In the genomic region with DNA sequence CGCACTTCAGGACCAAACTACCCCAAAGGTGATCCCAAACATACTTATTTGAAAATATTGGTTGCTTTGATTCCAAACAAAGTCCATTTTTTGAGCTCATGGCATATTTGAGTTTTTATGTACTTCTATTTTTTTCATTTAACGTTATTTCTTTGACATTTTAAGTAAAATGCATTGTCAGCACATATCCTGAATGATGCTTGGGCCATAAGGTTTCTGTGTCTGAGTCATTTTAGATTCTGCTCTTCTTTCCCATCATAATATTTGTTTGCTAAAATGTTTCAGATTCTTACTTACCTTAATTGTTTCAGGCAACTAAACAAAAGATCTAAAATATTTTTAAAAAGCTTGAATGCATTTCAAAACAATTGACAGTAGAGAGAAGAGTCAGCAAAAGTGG, we compare ENCODE assay signal across 2 cellular contexts.
TF ChIP-seq lines count a peak whose summit lies in the region.

No MANE protein-coding gene starts in this region.

TF ChIP-seq in HepG2, 621 proteins besides CTCF, POLR2A, EP300 and RAD21 (continued from another document):
- TF ChIP-seq MAFK (conservative IDR thresholded peaks at IDR 0.05 in 1 of 2, IDR thresholded peaks at IDR 0.05 in 1 of 2; ENCODE audit: low read length in 2 of 2) = peak; percentile 89 to 96

TF ChIP-seq in K562, 482 proteins besides CTCF, POLR2A, EP300 and RAD21 (continues in another document):
- TF ChIP-seq, protein P1, sequence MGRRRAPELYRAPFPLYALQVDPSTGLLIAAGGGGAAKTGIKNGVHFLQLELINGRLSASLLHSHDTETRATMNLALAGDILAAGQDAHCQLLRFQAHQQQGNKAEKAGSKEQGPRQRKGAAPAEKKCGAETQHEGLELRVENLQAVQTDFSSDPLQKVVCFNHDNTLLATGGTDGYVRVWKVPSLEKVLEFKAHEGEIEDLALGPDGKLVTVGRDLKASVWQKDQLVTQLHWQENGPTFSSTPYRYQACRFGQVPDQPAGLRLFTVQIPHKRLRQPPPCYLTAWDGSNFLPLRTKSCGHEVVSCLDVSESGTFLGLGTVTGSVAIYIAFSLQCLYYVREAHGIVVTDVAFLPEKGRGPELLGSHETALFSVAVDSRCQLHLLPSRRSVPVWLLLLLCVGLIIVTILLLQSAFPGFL (CRISPR knock-in tag; IDR thresholded peaks at IDR 0.05) = no peak
- TF ChIP-seq MAFF (IDR thresholded peaks at IDR 0.05; ENCODE audit: low read length) (peak; percentile 99), C11orf30 (IDR thresholded peaks at IDR 0.05; ENCODE audit: low read depth) (peak; percentile 98), MAFG (tag; conservative IDR thresholded peaks at IDR 0.05) (peak; percentile 98), ZEB2 (IDR thresholded peaks at IDR 0.05) (no peak), U2AF1 (optimal IDR thresholded peaks at IDR 0.05; ENCODE audit: low read depth, low read length) (no peak), TEAD4 (IDR thresholded peaks at IDR 0.05; ENCODE audit: low read length) (no peak), TEAD4 (CRISPR knock-in tag; IDR thresholded peaks at IDR 0.05; ENCODE audit: borderline replicate concordance) (no peak), HDGF (IDR thresholded peaks at IDR 0.05) (no peak), PHF21A (IDR thresholded peaks at IDR 0.05; ENCODE audit: borderline replicate concordance, low read depth) (no peak), RHOXF2B (CRISPR knock-in tag; conservative IDR thresholded peaks at IDR 0.05) (no peak), ASH1L (IDR thresholded peaks at IDR 0.05; ENCODE audit: borderline replicate concordance, low read depth, partially characterized antibody) (no peak), CBFA2T3 (IDR thresholded peaks at IDR 0.05) (no peak), SREBF2 (CRISPR knock-in tag; IDR thresholded peaks at IDR 0.05) (no peak), KLF1 (tag; IDR thresholded peaks at IDR 0.05) (no peak), ZC3H8 (IDR thresholded peaks at IDR 0.05) (no peak), GTF2A2 (tag; IDR thresholded peaks at IDR 0.05) (peak; percentile 66; the same call in 1 of the 2 replicates), ZNF589 (CRISPR knock-in tag; IDR thresholded peaks at IDR 0.05; ENCODE audit: low read depth) (no peak), SRSF7 (optimal IDR thresholded peaks at IDR 0.05; ENCODE audit: low read depth, low read length) (no peak), KLF16 (IDR thresholded peaks at IDR 0.05) (no peak), CCNT2 (IDR thresholded peaks at IDR 0.05; ENCODE audit: borderline replicate concordance, extremely low read depth, insufficient read length, low read depth, low read length) (no peak), LCOR (CRISPR knock-in tag; IDR thresholded peaks at IDR 0.05) (no peak), YY1 (IDR thresholded peaks at IDR 0.05; ENCODE audit: borderline replicate concordance in 1 of 3, control insufficient read depth in 1 of 3, extremely low read depth in 1 of 3, insufficient read depth in 3 of 3, insufficient read length in 1 of 3, insufficient replicate concordance in 2 of 3, low read depth in 1 of 3, low read length in 2 of 3) (no peak), SMARCB1 (IDR thresholded peaks at IDR 0.05; ENCODE audit: insufficient read length, low read depth) (no peak), TAF15 (IDR thresholded peaks at IDR 0.05; ENCODE audit: low read depth, low read length) (no peak), ZNF644 (tag; IDR thresholded peaks at IDR 0.05; ENCODE audit: low read depth) (no peak), KHSRP (IDR thresholded peaks at IDR 0.05) (no peak), PHB2 (IDR thresholded peaks at IDR 0.05; ENCODE audit: low read depth) (no peak), ZNF316 (IDR thresholded peaks at IDR 0.05) (peak; percentile 99), SRSF1 (IDR thresholded peaks at IDR 0.05; ENCODE audit: low read depth, low read length) (no peak), MAFK (IDR thresholded peaks at IDR 0.05; ENCODE audit: low read length) (peak; percentile 100), POLR2B (IDR thresholded peaks at IDR 0.05; ENCODE audit: low read depth, partially characterized antibody) (no peak)
- TF ChIP-seq, protein P2, sequence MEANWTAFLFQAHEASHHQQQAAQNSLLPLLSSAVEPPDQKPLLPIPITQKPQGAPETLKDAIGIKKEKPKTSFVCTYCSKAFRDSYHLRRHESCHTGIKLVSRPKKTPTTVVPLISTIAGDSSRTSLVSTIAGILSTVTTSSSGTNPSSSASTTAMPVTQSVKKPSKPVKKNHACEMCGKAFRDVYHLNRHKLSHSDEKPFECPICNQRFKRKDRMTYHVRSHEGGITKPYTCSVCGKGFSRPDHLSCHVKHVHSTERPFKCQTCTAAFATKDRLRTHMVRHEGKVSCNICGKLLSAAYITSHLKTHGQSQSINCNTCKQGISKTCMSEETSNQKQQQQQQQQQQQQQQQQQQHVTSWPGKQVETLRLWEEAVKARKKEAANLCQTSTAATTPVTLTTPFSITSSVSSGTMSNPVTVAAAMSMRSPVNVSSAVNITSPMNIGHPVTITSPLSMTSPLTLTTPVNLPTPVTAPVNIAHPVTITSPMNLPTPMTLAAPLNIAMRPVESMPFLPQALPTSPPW (CRISPR knock-in tag; IDR thresholded peaks at IDR 0.05) = peak; percentile 10; the same call in 1 of the 2 replicates
- TF ChIP-seq, protein P3, sequence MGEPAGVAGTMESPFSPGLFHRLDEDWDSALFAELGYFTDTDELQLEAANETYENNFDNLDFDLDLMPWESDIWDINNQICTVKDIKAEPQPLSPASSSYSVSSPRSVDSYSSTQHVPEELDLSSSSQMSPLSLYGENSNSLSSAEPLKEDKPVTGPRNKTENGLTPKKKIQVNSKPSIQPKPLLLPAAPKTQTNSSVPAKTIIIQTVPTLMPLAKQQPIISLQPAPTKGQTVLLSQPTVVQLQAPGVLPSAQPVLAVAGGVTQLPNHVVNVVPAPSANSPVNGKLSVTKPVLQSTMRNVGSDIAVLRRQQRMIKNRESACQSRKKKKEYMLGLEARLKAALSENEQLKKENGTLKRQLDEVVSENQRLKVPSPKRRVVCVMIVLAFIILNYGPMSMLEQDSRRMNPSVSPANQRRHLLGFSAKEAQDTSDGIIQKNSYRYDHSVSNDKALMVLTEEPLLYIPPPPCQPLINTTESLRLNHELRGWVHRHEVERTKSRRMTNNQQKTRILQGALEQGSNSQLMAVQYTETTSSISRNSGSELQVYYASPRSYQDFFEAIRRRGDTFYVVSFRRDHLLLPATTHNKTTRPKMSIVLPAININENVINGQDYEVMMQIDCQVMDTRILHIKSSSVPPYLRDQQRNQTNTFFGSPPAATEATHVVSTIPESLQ (CRISPR knock-in tag; IDR thresholded peaks at IDR 0.05) = no peak
- TF ChIP-seq, protein P4, sequence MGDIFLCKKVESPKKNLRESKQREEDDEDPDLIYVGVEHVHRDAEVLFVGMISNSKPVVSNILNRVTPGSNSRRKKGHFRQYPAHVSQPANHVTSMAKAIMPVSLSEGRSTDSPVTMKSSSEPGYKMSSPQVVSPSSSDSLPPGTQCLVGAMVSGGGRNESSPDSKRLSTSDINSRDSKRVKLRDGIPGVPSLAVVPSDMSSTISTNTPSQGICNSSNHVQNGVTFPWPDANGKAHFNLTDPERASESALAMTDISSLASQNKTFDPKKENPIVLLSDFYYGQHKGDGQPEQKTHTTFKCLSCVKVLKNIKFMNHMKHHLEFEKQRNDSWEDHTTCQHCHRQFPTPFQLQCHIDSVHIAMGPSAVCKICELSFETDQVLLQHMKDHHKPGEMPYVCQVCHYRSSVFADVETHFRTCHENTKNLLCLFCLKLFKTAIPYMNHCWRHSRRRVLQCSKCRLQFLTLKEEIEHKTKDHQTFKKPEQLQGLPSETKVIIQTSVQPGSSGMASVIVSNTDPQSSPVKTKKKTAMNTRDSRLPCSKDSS (IDR thresholded peaks at IDR 0.05; ENCODE audit: low read depth, partially characterized antibody) = no peak
- TF ChIP-seq, protein P5, sequence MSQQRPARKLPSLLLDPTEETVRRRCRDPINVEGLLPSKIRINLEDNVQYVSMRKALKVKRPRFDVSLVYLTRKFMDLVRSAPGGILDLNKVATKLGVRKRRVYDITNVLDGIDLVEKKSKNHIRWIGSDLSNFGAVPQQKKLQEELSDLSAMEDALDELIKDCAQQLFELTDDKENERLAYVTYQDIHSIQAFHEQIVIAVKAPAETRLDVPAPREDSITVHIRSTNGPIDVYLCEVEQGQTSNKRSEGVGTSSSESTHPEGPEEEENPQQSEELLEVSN (IDR thresholded peaks at IDR 0.05; ENCODE audit: borderline replicate concordance in 1 of 2, extremely low read depth in 1 of 2, insufficient read depth in 1 of 2, insufficient read length in 1 of 2, low read depth in 1 of 2, low read length in 1 of 2, poor library complexity in 1 of 2, severe bottlenecking in 1 of 2) = no peak
- TF ChIP-seq, protein P6, sequence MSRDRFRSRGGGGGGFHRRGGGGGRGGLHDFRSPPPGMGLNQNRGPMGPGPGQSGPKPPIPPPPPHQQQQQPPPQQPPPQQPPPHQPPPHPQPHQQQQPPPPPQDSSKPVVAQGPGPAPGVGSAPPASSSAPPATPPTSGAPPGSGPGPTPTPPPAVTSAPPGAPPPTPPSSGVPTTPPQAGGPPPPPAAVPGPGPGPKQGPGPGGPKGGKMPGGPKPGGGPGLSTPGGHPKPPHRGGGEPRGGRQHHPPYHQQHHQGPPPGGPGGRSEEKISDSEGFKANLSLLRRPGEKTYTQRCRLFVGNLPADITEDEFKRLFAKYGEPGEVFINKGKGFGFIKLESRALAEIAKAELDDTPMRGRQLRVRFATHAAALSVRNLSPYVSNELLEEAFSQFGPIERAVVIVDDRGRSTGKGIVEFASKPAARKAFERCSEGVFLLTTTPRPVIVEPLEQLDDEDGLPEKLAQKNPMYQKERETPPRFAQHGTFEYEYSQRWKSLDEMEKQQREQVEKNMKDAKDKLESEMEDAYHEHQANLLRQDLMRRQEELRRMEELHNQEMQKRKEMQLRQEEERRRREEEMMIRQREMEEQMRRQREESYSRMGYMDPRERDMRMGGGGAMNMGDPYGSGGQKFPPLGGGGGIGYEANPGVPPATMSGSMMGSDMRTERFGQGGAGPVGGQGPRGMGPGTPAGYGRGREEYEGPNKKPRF (IDR thresholded peaks at IDR 0.05; ENCODE audit: low read depth, low read length) = no peak
- TF ChIP-seq, protein P7, sequence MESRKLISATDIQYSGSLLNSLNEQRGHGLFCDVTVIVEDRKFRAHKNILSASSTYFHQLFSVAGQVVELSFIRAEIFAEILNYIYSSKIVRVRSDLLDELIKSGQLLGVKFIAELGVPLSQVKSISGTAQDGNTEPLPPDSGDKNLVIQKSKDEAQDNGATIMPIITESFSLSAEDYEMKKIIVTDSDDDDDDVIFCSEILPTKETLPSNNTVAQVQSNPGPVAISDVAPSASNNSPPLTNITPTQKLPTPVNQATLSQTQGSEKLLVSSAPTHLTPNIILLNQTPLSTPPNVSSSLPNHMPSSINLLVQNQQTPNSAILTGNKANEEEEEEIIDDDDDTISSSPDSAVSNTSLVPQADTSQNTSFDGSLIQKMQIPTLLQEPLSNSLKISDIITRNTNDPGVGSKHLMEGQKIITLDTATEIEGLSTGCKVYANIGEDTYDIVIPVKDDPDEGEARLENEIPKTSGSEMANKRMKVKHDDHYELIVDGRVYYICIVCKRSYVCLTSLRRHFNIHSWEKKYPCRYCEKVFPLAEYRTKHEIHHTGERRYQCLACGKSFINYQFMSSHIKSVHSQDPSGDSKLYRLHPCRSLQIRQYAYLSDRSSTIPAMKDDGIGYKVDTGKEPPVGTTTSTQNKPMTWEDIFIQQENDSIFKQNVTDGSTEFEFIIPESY (CRISPR knock-in tag; IDR thresholded peaks at IDR 0.05) = no peak
- TF ChIP-seq, protein P8, sequence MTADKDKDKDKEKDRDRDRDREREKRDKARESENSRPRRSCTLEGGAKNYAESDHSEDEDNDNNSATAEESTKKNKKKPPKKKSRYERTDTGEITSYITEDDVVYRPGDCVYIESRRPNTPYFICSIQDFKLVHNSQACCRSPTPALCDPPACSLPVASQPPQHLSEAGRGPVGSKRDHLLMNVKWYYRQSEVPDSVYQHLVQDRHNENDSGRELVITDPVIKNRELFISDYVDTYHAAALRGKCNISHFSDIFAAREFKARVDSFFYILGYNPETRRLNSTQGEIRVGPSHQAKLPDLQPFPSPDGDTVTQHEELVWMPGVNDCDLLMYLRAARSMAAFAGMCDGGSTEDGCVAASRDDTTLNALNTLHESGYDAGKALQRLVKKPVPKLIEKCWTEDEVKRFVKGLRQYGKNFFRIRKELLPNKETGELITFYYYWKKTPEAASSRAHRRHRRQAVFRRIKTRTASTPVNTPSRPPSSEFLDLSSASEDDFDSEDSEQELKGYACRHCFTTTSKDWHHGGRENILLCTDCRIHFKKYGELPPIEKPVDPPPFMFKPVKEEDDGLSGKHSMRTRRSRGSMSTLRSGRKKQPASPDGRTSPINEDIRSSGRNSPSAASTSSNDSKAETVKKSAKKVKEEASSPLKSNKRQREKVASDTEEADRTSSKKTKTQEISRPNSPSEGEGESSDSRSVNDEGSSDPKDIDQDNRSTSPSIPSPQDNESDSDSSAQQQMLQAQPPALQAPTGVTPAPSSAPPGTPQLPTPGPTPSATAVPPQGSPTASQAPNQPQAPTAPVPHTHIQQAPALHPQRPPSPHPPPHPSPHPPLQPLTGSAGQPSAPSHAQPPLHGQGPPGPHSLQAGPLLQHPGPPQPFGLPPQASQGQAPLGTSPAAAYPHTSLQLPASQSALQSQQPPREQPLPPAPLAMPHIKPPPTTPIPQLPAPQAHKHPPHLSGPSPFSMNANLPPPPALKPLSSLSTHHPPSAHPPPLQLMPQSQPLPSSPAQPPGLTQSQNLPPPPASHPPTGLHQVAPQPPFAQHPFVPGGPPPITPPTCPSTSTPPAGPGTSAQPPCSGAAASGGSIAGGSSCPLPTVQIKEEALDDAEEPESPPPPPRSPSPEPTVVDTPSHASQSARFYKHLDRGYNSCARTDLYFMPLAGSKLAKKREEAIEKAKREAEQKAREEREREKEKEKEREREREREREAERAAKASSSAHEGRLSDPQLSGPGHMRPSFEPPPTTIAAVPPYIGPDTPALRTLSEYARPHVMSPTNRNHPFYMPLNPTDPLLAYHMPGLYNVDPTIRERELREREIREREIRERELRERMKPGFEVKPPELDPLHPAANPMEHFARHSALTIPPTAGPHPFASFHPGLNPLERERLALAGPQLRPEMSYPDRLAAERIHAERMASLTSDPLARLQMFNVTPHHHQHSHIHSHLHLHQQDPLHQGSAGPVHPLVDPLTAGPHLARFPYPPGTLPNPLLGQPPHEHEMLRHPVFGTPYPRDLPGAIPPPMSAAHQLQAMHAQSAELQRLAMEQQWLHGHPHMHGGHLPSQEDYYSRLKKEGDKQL (CRISPR knock-in tag; IDR thresholded peaks at IDR 0.05; ENCODE audit: borderline replicate concordance) = no peak
- TF ChIP-seq, protein P9, sequence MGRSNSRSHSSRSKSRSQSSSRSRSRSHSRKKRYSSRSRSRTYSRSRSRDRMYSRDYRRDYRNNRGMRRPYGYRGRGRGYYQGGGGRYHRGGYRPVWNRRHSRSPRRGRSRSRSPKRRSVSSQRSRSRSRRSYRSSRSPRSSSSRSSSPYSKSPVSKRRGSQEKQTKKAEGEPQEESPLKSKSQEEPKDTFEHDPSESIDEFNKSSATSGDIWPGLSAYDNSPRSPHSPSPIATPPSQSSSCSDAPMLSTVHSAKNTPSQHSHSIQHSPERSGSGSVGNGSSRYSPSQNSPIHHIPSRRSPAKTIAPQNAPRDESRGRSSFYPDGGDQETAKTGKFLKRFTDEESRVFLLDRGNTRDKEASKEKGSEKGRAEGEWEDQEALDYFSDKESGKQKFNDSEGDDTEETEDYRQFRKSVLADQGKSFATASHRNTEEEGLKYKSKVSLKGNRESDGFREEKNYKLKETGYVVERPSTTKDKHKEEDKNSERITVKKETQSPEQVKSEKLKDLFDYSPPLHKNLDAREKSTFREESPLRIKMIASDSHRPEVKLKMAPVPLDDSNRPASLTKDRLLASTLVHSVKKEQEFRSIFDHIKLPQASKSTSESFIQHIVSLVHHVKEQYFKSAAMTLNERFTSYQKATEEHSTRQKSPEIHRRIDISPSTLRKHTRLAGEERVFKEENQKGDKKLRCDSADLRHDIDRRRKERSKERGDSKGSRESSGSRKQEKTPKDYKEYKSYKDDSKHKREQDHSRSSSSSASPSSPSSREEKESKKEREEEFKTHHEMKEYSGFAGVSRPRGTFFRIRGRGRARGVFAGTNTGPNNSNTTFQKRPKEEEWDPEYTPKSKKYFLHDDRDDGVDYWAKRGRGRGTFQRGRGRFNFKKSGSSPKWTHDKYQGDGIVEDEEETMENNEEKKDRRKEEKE (IDR thresholded peaks at IDR 0.05; ENCODE audit: borderline replicate concordance in 1 of 2, control insufficient read depth in 1 of 2, low read depth in 2 of 2, low read length in 1 of 2) = no peak
